ENCODE assay signal across 18 cellular contexts in genomic region chr11:57308426-57309060, GRCh38. TPM values are rescaled to one million over a fixed set of nuclear protein-coding genes. Genes with fewer than 3 reads are reported as not detected.
DNase-seq lines count a peak whose midpoint lies in the region; ATAC-seq, FAIRE-seq and TF ChIP-seq lines count a peak whose summit lies in the region.
"Had no signal": no experiment of that assay in that cellular context is flagged by ENCODE, and none has a peak within 500 bp of the region (broad histone marks: within the 10 kb centered on the region; RNA-seq: fewer than 3 reads in every experiment).

No MANE protein-coding gene starts in this region.

- peak overlapping the region; percentile 0 for H2AK9ac ChIP-seq in IMR-90 (replicated peaks; ENCODE audit: low read depth, low read length, poor library complexity)

- H3K4me1 ChIP-seq in IMR-90 (ENCODE audit: control insufficient read depth, insufficient read depth, low read length), result peaks cover 52% of the 10 kb centered on the region
- peaks cover 92% of the 10 kb centered on the region for H3K4me1 ChIP-seq in mucosa of stomach (ENCODE audit: control insufficient read depth, insufficient read depth, low read length)
- peaks cover 41 to 97% (median 91%) of the 10 kb centered on the region in 5 donors for H3K4me1 ChIP-seq in subcutaneous abdominal adipose tissue (ENCODE audit: control insufficient read depth in 5 of 5, insufficient read depth in 5 of 5, low read length in 5 of 5)

- no peak overlapping the region for H2AFZ ChIP-seq in IMR-90 (replicated peaks; ENCODE audit: low read length, poor library complexity)

- ATAC-seq in IMR-90 (ENCODE audit: low read depth), result no peak

- H3K27ac ChIP-seq in IMR-90 (ENCODE audit: insufficient read depth, low read length) (no peak overlapping the region), coronary artery (peak overlapping the region in 1 of 2 donors; percentile 35), subcutaneous abdominal adipose tissue (ENCODE audit: low read depth, low read length) (peak overlapping the region; percentile 96)
- H3K27ac ChIP-seq: ovary had no signal

- WGBS in IMR-90 (ENCODE audit: extremely low coverage in 2 of 2, insufficient read length in 1 of 2), 2 experiments, result 100% methylated on average over 2 of the region's 10 CpGs; no CpG with 5 or more reads in 1 of the 2 experiments

- H3K4me2 ChIP-seq in IMR-90 (ENCODE audit: low read depth, low read length), result no peak overlapping the region

- no peak overlapping the region for H2AK5ac ChIP-seq in IMR-90 (ENCODE audit: low read depth, low read length)

- dilution Hi-C loops in IMR-90 (cut with HindIII; ENCODE audit: low sequenced_read_pairs, unreplicated experiment), result no loop called here

- BruUV-seq in IMR-90 (replicated peaks; lab: Mats Ljungman, UMichigan), result no TSS peak

- no peak overlapping the region for H2BK15ac ChIP-seq in IMR-90 (ENCODE audit: low read depth, low read length)

- no peaks in the 10 kb centered on the region for H3K27me3 Mint-ChIP-seq in activated T-cell treated with anti-CD3 and anti-CD28 coated beads, Interleukin-2, amount 50 U/mL, for 24 hours

- H3K27me3 ChIP-seq in IMR-90 (ENCODE audit: control insufficient read depth, insufficient read depth, low read length) (no peaks in the 10 kb centered on the region), mucosa of stomach (ENCODE audit: control insufficient read depth, insufficient read depth, low read length) (no peaks in the 10 kb centered on the region), subcutaneous abdominal adipose tissue (ENCODE audit: control insufficient read depth in 5 of 5, insufficient read depth in 4 of 5, low read length in 5 of 5) (no peaks in the 10 kb centered on the region)
- H3K27me3 ChIP-seq: ovary had no signal

- H3K9ac ChIP-seq in IMR-90 (ENCODE audit: low read depth, low read length) (no peak overlapping the region), mucosa of stomach (ENCODE audit: low read length) (peak overlapping the region; percentile 0), subcutaneous abdominal adipose tissue (ENCODE audit: low read length in 5 of 5) (peak overlapping the region in 2 of 5 donors; percentile 16 to 72)

- no peaks in the 10 kb centered on the region for H3K9me3 Mint-ChIP-seq in activated T-cell treated with anti-CD3 and anti-CD28 coated beads, Interleukin-2, amount 50 U/mL, for 24 hours

- H3K36me3 Mint-ChIP-seq in activated T-cell treated with anti-CD3 and anti-CD28 coated beads, Interleukin-2, amount 50 U/mL, for 24 hours (ENCODE audit: low read depth), result peaks cover 31% of the 10 kb centered on the region

- H3K23ac ChIP-seq in IMR-90 (ENCODE audit: low read depth, low read length), result no peak overlapping the region

- no peak overlapping the region for H2BK20ac ChIP-seq in IMR-90 (ENCODE audit: low read depth, low read length)

- H4K20me1 ChIP-seq in IMR-90 (ENCODE audit: insufficient read depth, low read length), result peaks cover 62% of the 10 kb centered on the region

- H3K27ac Mint-ChIP-seq in activated T-cell treated with anti-CD3 and anti-CD28 coated beads, Interleukin-2, amount 50 U/mL, for 24 hours, result no peak overlapping the region

- no peak overlapping the region for H4K8ac ChIP-seq in IMR-90 (ENCODE audit: low read depth in 2 of 2, low read length in 2 of 2)

- no peak overlapping the region for H3K56ac ChIP-seq in IMR-90 (ENCODE audit: extremely low read depth, insufficient read depth, low read length)

- H3K9me3 ChIP-seq in IMR-90 (ENCODE audit: control insufficient read depth, insufficient read depth, low read length), result no peaks in the 10 kb centered on the region
- H3K9me3 ChIP-seq in mucosa of stomach (ENCODE audit: control insufficient read depth, low read length), result no peaks in the 10 kb centered on the region
- no peaks in the 10 kb centered on the region for H3K9me3 ChIP-seq in subcutaneous abdominal adipose tissue (ENCODE audit: control insufficient read depth in 5 of 5, low read length in 5 of 5)
- H3K9me3 ChIP-seq: ovary had no signal

- H3K18ac ChIP-seq in IMR-90 (ENCODE audit: low read depth, low read length), result no peak overlapping the region

- TF ChIP-seq POLR2A in IMR-90 (IDR thresholded peaks at IDR 0.05; ENCODE audit: low read depth, low read length), result no peak

- in situ Hi-C loops in IMR-90 (cut with MboI; ENCODE audit: low sequenced_read_pairs), result no loop called here

- H3K4me3 Mint-ChIP-seq in activated T-cell treated with anti-CD3 and anti-CD28 coated beads, Interleukin-2, amount 50 U/mL, for 24 hours, result no peak overlapping the region

- peaks cover 36 to 80% of the 10 kb centered on the region in 2 experiments for H3K79me1 ChIP-seq in IMR-90 (ENCODE audit: low read depth in 1 of 2, low read length in 2 of 2)

- POLR2A ChIA-PET in IMR-90 (lab: Charles Lee; ENCODE audit: unreplicated experiment), result no interaction called here

- no peak overlapping the region for H3K4me3 ChIP-seq in IMR-90 (ENCODE audit: insufficient read depth, low read depth, low read length)
- H3K4me3 ChIP-seq in coronary artery, result peak overlapping the region; percentile 16
- H3K4me3 ChIP-seq in mucosa of stomach (ENCODE audit: low read length), result no peak overlapping the region
- H3K4me3 ChIP-seq in subcutaneous abdominal adipose tissue (ENCODE audit: low read depth in 1 of 5, low read length in 5 of 5), result peak overlapping the region in 1 of 5 donors; percentile 1
- H3K4me3 ChIP-seq: ovary had no signal

- H2BK120ac ChIP-seq in IMR-90 (ENCODE audit: low read depth, low read length), result no peak overlapping the region

- no peak overlapping the region for H2BK5ac ChIP-seq in IMR-90 (ENCODE audit: low read depth, low read length, poor library complexity, severe bottlenecking)

- TF ChIP-seq RAD21 in IMR-90 (IDR thresholded peaks at IDR 0.05; ENCODE audit: low read length), result no peak

- FAIRE-seq in RCC 7860 (lab: Jason Lieb, UNC), result no peak
- FAIRE-seq: D721Med had no signal

- H4K5ac ChIP-seq in IMR-90 (ENCODE audit: low read depth, low read length), result no peak overlapping the region

- CTCF ChIA-PET in IMR-90 (lab: Yijun Ruan, JAX), result interaction anchor here (1.1 kb wide), 1 partner anchor 60 kb away, joined by 3 read pairs; no protein-coding TSS in a partner anchor

- no peak overlapping the region for H3K4ac ChIP-seq in IMR-90 (ENCODE audit: low read depth, low read length)

- TF ChIP-seq CTCF in IMR-90 (conservative IDR thresholded peaks at IDR 0.05; ENCODE audit: low read depth, low read length) (no peak), coronary artery (IDR thresholded peaks at IDR 0.05) (no peak)

- intact Hi-C loops in IMR-90 (cut with micrococcal nuclease), result no loop called here

- DNase-seq in IMR-90 (no peak), coronary artery (ENCODE audit: low spot score) (no peak), NCI-H2029 (lab: John Stamatoyannopoulos, UW) (no peak), RCC 7860 (ENCODE audit: low spot score) (no peak)
- DNase-seq in activated CD4-positive, alpha-beta T cell treated with anti-CD3 and anti-CD28 coated beads, Interleukin-2, amount 50 U/mL, for 1 hour, result no peak
- no peak for DNase-seq in activated T-cell treated with anti-CD3 and anti-CD28 coated beads, Interleukin-2, amount 50 U/mL, for 24 hours
- DNase-seq: activated CD4-positive, CD25-positive, alpha-beta regulatory T cell; activated naive CD4-positive, alpha-beta T cell treated with Interleukin-2 at 50 U/mL for 16 hours; effector memory CD4-positive, alpha-beta T cell; GF-D8; midbrain; NCI-H748 treated with DMSO at 0.1 percent for 48 hours; ovary had no signal

- peaks cover 59% of the 10 kb centered on the region for H3K36me3 ChIP-seq in IMR-90 (ENCODE audit: control insufficient read depth, insufficient read depth, low read length)
- peaks cover 41% of the 10 kb centered on the region for H3K36me3 ChIP-seq in mucosa of stomach (ENCODE audit: control insufficient read depth, insufficient read depth, low read length)
- peaks cover 0 to 50% (median 37%) of the 10 kb centered on the region in 5 donors for H3K36me3 ChIP-seq in subcutaneous abdominal adipose tissue (ENCODE audit: control insufficient read depth in 5 of 5, insufficient read depth in 5 of 5, low read length in 5 of 5)
- H3K36me3 ChIP-seq: ovary had no signal

- peaks cover 59% of the 10 kb centered on the region for H3K9me1 ChIP-seq in IMR-90 (ENCODE audit: insufficient read depth, low read length)

- peaks cover 20% of the 10 kb centered on the region for H3K4me1 Mint-ChIP-seq in activated T-cell treated with anti-CD3 and anti-CD28 coated beads, Interleukin-2, amount 50 U/mL, for 24 hours (ENCODE audit: low read depth)

- no peak overlapping the region for H3K14ac ChIP-seq in IMR-90 (replicated peaks; ENCODE audit: low read depth, low read length)

- H4K91ac ChIP-seq in IMR-90 (ENCODE audit: insufficient read depth, low read depth, low read length), result no peak overlapping the region

TF ChIP-seq in IMR-90, 13 proteins besides CTCF, POLR2A, EP300 and RAD21:
- no peak for TF ChIP-seq MXI1 (IDR thresholded peaks at IDR 0.05; ENCODE audit: borderline replicate concordance, low read depth, low read length)
- TF ChIP-seq NFE2L2 (IDR thresholded peaks at IDR 0.05; ENCODE audit: low read depth, low read length), result no peak
- no peak for TF ChIP-seq FOS (IDR thresholded peaks at IDR 0.05; ENCODE audit: low read depth, low read length)
- TF ChIP-seq MAFK (IDR thresholded peaks at IDR 0.05; ENCODE audit: low read depth, low read length), result no peak
- TF ChIP-seq MAZ (IDR thresholded peaks at IDR 0.05; ENCODE audit: borderline replicate concordance, low read depth, low read length), result no peak
- TF ChIP-seq USF2 (IDR thresholded peaks at IDR 0.05; ENCODE audit: low read depth, low read length), result no peak
TF ChIP-seq in IMR-90: peak in this region for 0.

RNA-seq across cellular contexts. Expression of gene TNKS1BP1, which starts 16.2 kb away (rescaled TPM):
- 28.6 and 31.7 TPM in 2 replicates for total RNA-seq in IMR-90 (2012; rRNA removed)
- 68.0 and 71.4 TPM in 2 replicates for polyA plus RNA-seq in IMR-90 (2012; rRNA removed)
- polyA plus RNA-seq in IMR-90 (2012; cell fraction: cytosol; rRNA removed), result 42.9 and 47.7 TPM in 2 replicates
- 157 and 165 TPM in 2 replicates for polyA plus RNA-seq in IMR-90 (2012; cell fraction: nucleus; rRNA removed; ENCODE audit: low replicate concordance)

RNA-seq across cellular contexts. Expression of gene SSRP1, which starts 27.1 kb away (rescaled TPM):
- 144 and 146 TPM in 2 replicates for total RNA-seq in IMR-90 (2012; rRNA removed)
- polyA plus RNA-seq in IMR-90 (2012; rRNA removed), result 101 and 106 TPM in 2 replicates
- polyA plus RNA-seq in IMR-90 (2012; cell fraction: cytosol; rRNA removed), result 58.6 and 84.5 TPM in 2 replicates
- polyA plus RNA-seq in IMR-90 (2012; cell fraction: nucleus; rRNA removed; ENCODE audit: low replicate concordance), result 41.6 and 70.5 TPM in 2 replicates

RNA-seq across cellular contexts. Expression of gene P2RX3, which starts 29.6 kb away (rescaled TPM):
- not detected in 2 replicates for total RNA-seq in IMR-90 (2012; rRNA removed)
- not detected in 2 replicates for polyA plus RNA-seq in IMR-90 (2012; rRNA removed)
- polyA plus RNA-seq in IMR-90 (2012; cell fraction: cytosol; rRNA removed), result not detected in 2 replicates
- not detected in 2 replicates for polyA plus RNA-seq in IMR-90 (2012; cell fraction: nucleus; rRNA removed; ENCODE audit: low replicate concordance)
- total RNA-seq: LHCN-M2; T-helper 1 cell treated with Interleukin-12 subunit alpha and Interleukin-12 subunit beta and Interleukin-4 antibody, amounts not matched to agents 30 ng/mL and 1 ng/mL, for 36 hours had no signal
